ENCODE assay signal across 19 cellular contexts in genomic region chr6:13478525-13478962, GRCh38. TPM values are rescaled to one million over a fixed set of nuclear protein-coding genes. Genes with fewer than 3 reads are reported as not detected.
DNase-seq lines count a peak whose midpoint lies in the region; ATAC-seq and TF ChIP-seq lines count a peak whose summit lies in the region.
"Had no signal": no experiment of that assay in that cellular context is flagged by ENCODE, and none has a peak within 500 bp of the region (broad histone marks: within the 10 kb centered on the region; RNA-seq: fewer than 3 reads in every experiment).

No MANE protein-coding gene starts in this region.

- POLR2A ChIA-PET in CD8-positive, alpha-beta T cell (lab: Charles Lee): interaction anchor here (0.7 to 1.2 kb wide), 2 partner anchors 9 to 22 kb away, joined by 3 read pairs; partner anchors contain the start of gene GFOD1

- in situ Hi-C loops in KBM-7 (cut with MboI; ENCODE audit: low pct_unique_long_range_greater_than_20kb, low sequenced_read_pairs): no loop called here

- peak; percentile 92 for ATAC-seq in CD8-positive, alpha-beta T cell
- peak; percentile 46 for ATAC-seq in GM18907 (IDR thresholded peaks at IDR 0.05; ENCODE audit: unreplicated experiment)
- ATAC-seq: left lobe of liver, right cardiac atrium had no signal

- H3K4me3 Mint-ChIP-seq in CD8-positive, alpha-beta T cell: no peak overlapping the region
- H3K4me3 Mint-ChIP-seq in endothelial cell (ENCODE audit: unreplicated experiment): peak overlapping the region; percentile 44
- H3K4me3 Mint-ChIP-seq: activated naive CD4-positive, alpha-beta T cell treated with anti-CD3 and anti-CD28 coated beads, Interleukin-2, amount 50 U/mL, for 24 hours; stimulated activated effector memory CD8-positive, alpha-beta T cell treated with anti-CD3 and anti-CD28 coated beads, Interleukin-12 subunit alpha, Interleukin-12 subunit beta, amount 100 ng/mL, for 72 hours had no signal

- no peak overlapping the region for H3K4me3 ChIP-seq in CD8-positive, alpha-beta T cell (ENCODE audit: low read depth, low read length)
- H3K4me3 ChIP-seq: HAP-1, vagina had no signal

- H3K27me3 ChIP-seq in CD8-positive, alpha-beta T cell (ENCODE audit: insufficient read depth, low read length): no peaks in the 10 kb centered on the region
- H3K27me3 ChIP-seq: vagina had no signal

- H3K36me3 ChIP-seq in CD8-positive, alpha-beta T cell (ENCODE audit: insufficient read depth, low read length): no peaks in the 10 kb centered on the region
- H3K36me3 ChIP-seq: HAP-1, vagina had no signal

- H3K27me3 Mint-ChIP-seq in CD8-positive, alpha-beta T cell (ENCODE audit: low read depth): no peaks in the 10 kb centered on the region
- H3K27me3 Mint-ChIP-seq in endothelial cell (ENCODE audit: unreplicated experiment): no peaks in the 10 kb centered on the region
- H3K27me3 Mint-ChIP-seq: activated naive CD4-positive, alpha-beta T cell treated with anti-CD3 and anti-CD28 coated beads, Interleukin-2, amount 50 U/mL, for 24 hours had no signal

- no peaks in the 10 kb centered on the region for H3K9me3 ChIP-seq in CD8-positive, alpha-beta T cell (ENCODE audit: low read length)
- H3K9me3 ChIP-seq: HAP-1, vagina had no signal

- peaks cover 14% of the 10 kb centered on the region for H3K4me1 Mint-ChIP-seq in CD8-positive, alpha-beta T cell (ENCODE audit: low read depth)
- H3K4me1 Mint-ChIP-seq in endothelial cell (ENCODE audit: unreplicated experiment): peaks cover 35% of the 10 kb centered on the region

- intact Hi-C loops in CD8-positive, alpha-beta T cell (cut with DNase I, micrococcal nuclease): no loop called here

- TF ChIP-seq CTCF in CD8-positive, alpha-beta T cell (IDR thresholded peaks at IDR 0.05): no peak
- TF ChIP-seq CTCF in endothelial cell (IDR thresholded peaks at IDR 0.05; ENCODE audit: unreplicated experiment): no peak

- no peak overlapping the region for H3K27ac ChIP-seq in CD8-positive, alpha-beta T cell (ENCODE audit: low read depth, low read length)
- H3K27ac ChIP-seq: vagina had no signal

- no peaks in the 10 kb centered on the region for H3K36me3 Mint-ChIP-seq in CD8-positive, alpha-beta T cell
- H3K36me3 Mint-ChIP-seq in endothelial cell (ENCODE audit: low read depth, unreplicated experiment): peaks cover 31% of the 10 kb centered on the region
- H3K36me3 Mint-ChIP-seq: stimulated activated effector memory CD8-positive, alpha-beta T cell treated with anti-CD3 and anti-CD28 coated beads, Interleukin-12 subunit alpha, Interleukin-12 subunit beta, amount 100 ng/mL, for 72 hours had no signal

- peak in 1 of 7 experiments; percentile 57 for DNase-seq in CD8-positive, alpha-beta T cell
- DNase-seq in KBM-7 (peak; percentile 39), endothelial cell (ENCODE audit: low spot score) (no peak), NCI-H1092 (lab: John Stamatoyannopoulos, UW) (no peak), SIG-M5 treated with dmso at 0.1 percent for 504 hours (lab: John Stamatoyannopoulos, UW; ENCODE audit: unreplicated experiment) (no peak), glomerular visceral epithelial cell (ENCODE audit: extremely low spot score) (no peak), anterior cingulate cortex (lab: John Stamatoyannopoulos, UW) (no peak)
- DNase-seq: central memory CD4-positive, alpha-beta T cell; erythroblast; NCI-H526; right cardiac atrium; RPMI8226; stimulated activated CD4-positive, alpha-beta T cell treated with anti-CD3 and anti-CD28 coated beads, Interleukin-4, amount 100 ng/mL, for 24 hours had no signal

- CTCF ChIA-PET in CD8-positive, alpha-beta T cell (lab: Charles Lee): interaction anchor here (1.1 kb wide), 1 partner anchor 96 kb away, joined by 3 read pairs; the partner anchor contains the start of gene SIRT5

- no peaks in the 10 kb centered on the region for H3K9me3 Mint-ChIP-seq in CD8-positive, alpha-beta T cell
- H3K9me3 Mint-ChIP-seq in endothelial cell (ENCODE audit: unreplicated experiment): no peaks in the 10 kb centered on the region
- H3K9me3 Mint-ChIP-seq: activated naive CD4-positive, alpha-beta T cell treated with anti-CD3 and anti-CD28 coated beads, Interleukin-2, amount 50 U/mL, for 24 hours; stimulated activated effector memory CD8-positive, alpha-beta T cell treated with anti-CD3 and anti-CD28 coated beads, Interleukin-12 subunit alpha, Interleukin-12 subunit beta, amount 100 ng/mL, for 72 hours had no signal

- peak overlapping the region; percentile 66 for H3K27ac Mint-ChIP-seq in CD8-positive, alpha-beta T cell
- H3K27ac Mint-ChIP-seq in endothelial cell (ENCODE audit: unreplicated experiment): no peak overlapping the region
- H3K27ac Mint-ChIP-seq: activated naive CD4-positive, alpha-beta T cell treated with anti-CD3 and anti-CD28 coated beads, Interleukin-2, amount 50 U/mL, for 24 hours; stimulated activated effector memory CD8-positive, alpha-beta T cell treated with anti-CD3 and anti-CD28 coated beads, Interleukin-12 subunit alpha, Interleukin-12 subunit beta, amount 100 ng/mL, for 72 hours had no signal

- H3K4me1 ChIP-seq in CD8-positive, alpha-beta T cell (ENCODE audit: insufficient read depth, low read length): peaks cover 7% of the 10 kb centered on the region
- H3K4me1 ChIP-seq: HAP-1 had no signal

RNA-seq across cellular contexts. Expression of gene GFOD1, which starts 8.9 kb away (rescaled TPM):
- total RNA-seq in CD8-positive, alpha-beta T cell: 1 to 10 TPM; 5.6 to 7.6 TPM
- total RNA-seq in endothelial cell (ENCODE audit: unreplicated experiment): 47.6 TPM
